9 cellular contexts compared by ENCODE assay signal in the genomic region with DNA sequence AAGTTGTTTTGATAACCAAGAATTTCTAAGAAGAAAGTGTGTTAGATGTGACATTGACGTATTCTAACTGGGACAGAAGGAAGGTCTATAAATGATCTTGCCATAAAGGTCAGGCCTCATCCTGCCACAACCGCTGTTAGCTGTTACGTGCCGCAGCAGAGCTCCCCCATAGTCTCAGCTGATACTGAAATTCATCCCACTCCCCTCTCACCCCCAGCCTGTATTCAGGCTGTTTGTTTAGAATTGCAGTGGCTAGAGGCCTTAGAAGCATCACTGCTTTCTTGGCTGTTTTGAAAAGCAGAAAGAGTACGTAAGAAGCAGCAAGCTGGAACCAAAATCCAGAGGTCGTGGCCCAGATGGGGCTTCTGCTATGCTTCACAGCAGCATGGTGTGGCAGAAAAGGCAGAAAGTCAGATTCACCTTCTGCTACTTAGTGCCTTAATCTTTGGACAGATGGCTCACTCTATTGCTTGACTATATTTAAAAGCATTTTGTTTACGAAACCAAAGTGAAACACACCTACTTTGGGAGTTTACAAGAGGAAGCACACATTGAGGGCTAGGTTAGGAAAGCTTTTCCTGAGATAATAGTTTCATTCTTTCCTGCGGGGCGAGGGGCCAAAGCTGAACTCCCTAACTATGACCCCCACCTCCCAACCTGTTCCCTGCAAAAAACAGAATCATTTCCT. TPM values are rescaled to one million over a fixed set of nuclear protein-coding genes. Genes with fewer than 3 reads are reported as not detected.
A peak's percentile ranks its signal among the peaks of the same experiment; 100 is the strongest.
DNase-seq lines count a peak whose midpoint lies in the region; ATAC-seq and TF ChIP-seq lines count a peak whose summit lies in the region.
"Had no signal": no experiment of that assay in that cellular context is flagged by ENCODE, and none has a peak within 500 bp of the region (broad histone marks: within the 10 kb centered on the region; RNA-seq: fewer than 3 reads in every experiment).

No MANE protein-coding gene starts in this region.

- H3K27me3 Mint-ChIP-seq in activated CD8-positive, alpha-beta T cell treated with anti-CD3 and anti-CD28 coated beads for 36 hours, result peaks cover 24% of the 10 kb centered on the region
- peaks cover 64 to 75% of the 10 kb centered on the region in 2 donors for H3K27me3 Mint-ChIP-seq in stimulated activated naive B cell treated with anti-CD40 and anti-IgM and Interleukin-4, amounts not matched to agents 10 μg/mL and 1 μg/mL and 100 μg/mL, for 72 hours

- TF ChIP-seq CTCF in HFF-Myc (IDR thresholded peaks at IDR 0.05; ENCODE audit: low read depth, low read length, missing control alignments) (no peak), hepatocyte (IDR thresholded peaks at IDR 0.05; ENCODE audit: poor library complexity) (no peak)
- TF ChIP-seq CTCF in activated CD8-positive, alpha-beta T cell treated with anti-CD3 and anti-CD28 coated beads for 36 hours (IDR thresholded peaks at IDR 0.05), result no peak

- no peak overlapping the region for H2AFZ ChIP-seq in hepatocyte

- intact Hi-C loops in activated CD8-positive, alpha-beta T cell treated with anti-CD3 and anti-CD28 coated beads for 36 hours (cut with micrococcal nuclease), result loop anchor here (10.0 kb wide), 1 partner anchor 85 kb away; no protein-coding TSS in a partner anchor

- WGBS in hepatocyte (ENCODE audit: low lambda C conversion rate, missing lambda C conversion rate), result 69% methylated on average over 9 of the region's 9 CpGs

- no peaks in the 10 kb centered on the region for H3K9me3 ChIP-seq in hepatocyte (ENCODE audit: low read depth)
- H3K9me3 ChIP-seq: pancreas had no signal

- DNase-seq in HFF-Myc (ENCODE audit: extremely low read depth, low read depth) (no peak), hepatocyte (ENCODE audit: low spot score) (no peak), AML-193 (lab: John Stamatoyannopoulos, UW) (no peak), SIG-M5 treated with dmso at 0.1 percent for 504 hours (lab: John Stamatoyannopoulos, UW; ENCODE audit: unreplicated experiment) (no peak)
- peak; percentile 87 for DNase-seq in activated CD8-positive, alpha-beta T cell treated with anti-CD3 and anti-CD28 coated beads for 36 hours
- DNase-seq in stimulated activated naive B cell treated with anti-CD40 and anti-IgM and Interleukin-4, amounts not matched to agents 10 μg/mL and 1 μg/mL and 100 μg/mL, for 72 hours, result no peak
- DNase-seq: central memory CD4-positive, alpha-beta T cell had no signal

- no peaks in the 10 kb centered on the region for H4K20me1 ChIP-seq in hepatocyte (ENCODE audit: insufficient read depth, poor library complexity, severe bottlenecking)

- peaks cover 34% of the 10 kb centered on the region for H3K27me3 ChIP-seq in hepatocyte

- H3K4me3 ChIP-seq in HFF-Myc (replicated peaks; ENCODE audit: low read depth, low read length) (peak overlapping the region; percentile 77), hepatocyte (no peak overlapping the region)

- ATAC-seq in activated CD8-positive, alpha-beta T cell treated with anti-CD3 and anti-CD28 coated beads for 36 hours, result peak; percentile 69
- ATAC-seq in stimulated activated naive B cell treated with anti-CD40 and anti-IgM and Interleukin-4, amounts not matched to agents 10 μg/mL and 1 μg/mL and 100 μg/mL, for 72 hours (replicated peaks), result no peak
- ATAC-seq in GM21526 (IDR thresholded peaks at IDR 0.05; ENCODE audit: low FRiP score, unreplicated experiment), result no peak

- POLR2A ChIA-PET in activated CD8-positive, alpha-beta T cell treated with anti-CD3 and anti-CD28 coated beads for 36 hours (lab: Charles Lee), result interaction anchor here (0.6 to 2.5 kb wide), 13 partner anchors 8 to 80 kb away, joined by 3 to 7 read pairs (median 4); no protein-coding TSS in a partner anchor

- H3K4me1 Mint-ChIP-seq in activated CD8-positive, alpha-beta T cell treated with anti-CD3 and anti-CD28 coated beads for 36 hours (ENCODE audit: low read depth), result peaks cover 55% of the 10 kb centered on the region
- H3K4me1 Mint-ChIP-seq in stimulated activated naive B cell treated with anti-CD40 and anti-IgM and Interleukin-4, amounts not matched to agents 10 μg/mL and 1 μg/mL and 100 μg/mL, for 72 hours, result peaks cover 9 to 16% of the 10 kb centered on the region in 2 donors

- peak overlapping the region; percentile 93 for H3K4me2 ChIP-seq in hepatocyte

- CTCF ChIA-PET in activated CD8-positive, alpha-beta T cell treated with anti-CD3 and anti-CD28 coated beads for 36 hours (lab: Charles Lee), result interaction anchor here (1.0 to 6.5 kb wide), 6 partner anchors 15 to 93 kb away, joined by 3 to 35 read pairs (median 6); no protein-coding TSS in a partner anchor

- peak overlapping the region; percentile 27 for H3K27ac ChIP-seq in hepatocyte
- H3K27ac ChIP-seq: pancreas had no signal

- H3K4me3 Mint-ChIP-seq in activated CD8-positive, alpha-beta T cell treated with anti-CD3 and anti-CD28 coated beads for 36 hours, result peak overlapping the region; percentile 75
- H3K4me3 Mint-ChIP-seq in stimulated activated naive B cell treated with anti-CD40 and anti-IgM and Interleukin-4, amounts not matched to agents 10 μg/mL and 1 μg/mL and 100 μg/mL, for 72 hours, result peak overlapping the region; percentile 32 to 71

- no peaks in the 10 kb centered on the region for H3K9me2 ChIP-seq in hepatocyte (replicated peaks; ENCODE audit: insufficient read depth)

- H3K4me1 ChIP-seq in hepatocyte (ENCODE audit: insufficient read depth), result peaks cover 13% of the 10 kb centered on the region

- H3K9me3 Mint-ChIP-seq in activated CD8-positive, alpha-beta T cell treated with anti-CD3 and anti-CD28 coated beads for 36 hours, result no peaks in the 10 kb centered on the region
- H3K9me3 Mint-ChIP-seq in stimulated activated naive B cell treated with anti-CD40 and anti-IgM and Interleukin-4, amounts not matched to agents 10 μg/mL and 1 μg/mL and 100 μg/mL, for 72 hours, result no peaks in the 10 kb centered on the region

- H3K36me3 ChIP-seq in hepatocyte (replicated peaks; ENCODE audit: insufficient read depth, low read depth), result no peaks in the 10 kb centered on the region
- H3K36me3 ChIP-seq: pancreas had no signal

- peaks cover 35% of the 10 kb centered on the region for H3K36me3 Mint-ChIP-seq in activated CD8-positive, alpha-beta T cell treated with anti-CD3 and anti-CD28 coated beads for 36 hours (ENCODE audit: low read depth)
- no peaks in the 10 kb centered on the region for H3K36me3 Mint-ChIP-seq in stimulated activated naive B cell treated with anti-CD40 and anti-IgM and Interleukin-4, amounts not matched to agents 10 μg/mL and 1 μg/mL and 100 μg/mL, for 72 hours

- H3K27ac Mint-ChIP-seq in activated CD8-positive, alpha-beta T cell treated with anti-CD3 and anti-CD28 coated beads for 36 hours, result peak overlapping the region; percentile 80
- no peak overlapping the region for H3K27ac Mint-ChIP-seq in stimulated activated naive B cell treated with anti-CD40 and anti-IgM and Interleukin-4, amounts not matched to agents 10 μg/mL and 1 μg/mL and 100 μg/mL, for 72 hours

- no peaks in the 10 kb centered on the region for H3K79me2 ChIP-seq in hepatocyte

RNA-seq across cellular contexts. Expression of gene LAYN, which starts 0.9 kb away (rescaled TPM):
- 10 to 100 TPM; 92.2 to 93.7 TPM for total RNA-seq in activated CD8-positive, alpha-beta T cell treated with anti-CD3 and anti-CD28 coated beads for 36 hours
- 7.6 and 12.6 TPM in 2 replicates for total RNA-seq in hepatocyte
- polyA plus RNA-seq in hepatocyte, result 7.5 and 7.7 TPM in 2 replicates

RNA-seq across cellular contexts. Expression of gene HOATZ, which starts 25.0 kb away (rescaled TPM):
- not detected for total RNA-seq in activated CD8-positive, alpha-beta T cell treated with anti-CD3 and anti-CD28 coated beads for 36 hours
- not detected in 2 replicates for total RNA-seq in hepatocyte
- not detected in 2 replicates for polyA plus RNA-seq in hepatocyte
- total RNA-seq: pancreas had no signal
- polyA plus RNA-seq: pancreas had no signal

RNA-seq across cellular contexts. Expression of gene BTG4, which starts 27.4 kb away (rescaled TPM):
- total RNA-seq in activated CD8-positive, alpha-beta T cell treated with anti-CD3 and anti-CD28 coated beads for 36 hours, result under 1 TPM; 0.36 to 0.98 TPM
- total RNA-seq in hepatocyte, result not detected in 2 replicates
- not detected in 2 replicates for polyA plus RNA-seq in hepatocyte
- total RNA-seq: pancreas had no signal
- polyA plus RNA-seq: pancreas had no signal
